ENCODE assay signal across 8 cellular contexts in the genomic region with DNA sequence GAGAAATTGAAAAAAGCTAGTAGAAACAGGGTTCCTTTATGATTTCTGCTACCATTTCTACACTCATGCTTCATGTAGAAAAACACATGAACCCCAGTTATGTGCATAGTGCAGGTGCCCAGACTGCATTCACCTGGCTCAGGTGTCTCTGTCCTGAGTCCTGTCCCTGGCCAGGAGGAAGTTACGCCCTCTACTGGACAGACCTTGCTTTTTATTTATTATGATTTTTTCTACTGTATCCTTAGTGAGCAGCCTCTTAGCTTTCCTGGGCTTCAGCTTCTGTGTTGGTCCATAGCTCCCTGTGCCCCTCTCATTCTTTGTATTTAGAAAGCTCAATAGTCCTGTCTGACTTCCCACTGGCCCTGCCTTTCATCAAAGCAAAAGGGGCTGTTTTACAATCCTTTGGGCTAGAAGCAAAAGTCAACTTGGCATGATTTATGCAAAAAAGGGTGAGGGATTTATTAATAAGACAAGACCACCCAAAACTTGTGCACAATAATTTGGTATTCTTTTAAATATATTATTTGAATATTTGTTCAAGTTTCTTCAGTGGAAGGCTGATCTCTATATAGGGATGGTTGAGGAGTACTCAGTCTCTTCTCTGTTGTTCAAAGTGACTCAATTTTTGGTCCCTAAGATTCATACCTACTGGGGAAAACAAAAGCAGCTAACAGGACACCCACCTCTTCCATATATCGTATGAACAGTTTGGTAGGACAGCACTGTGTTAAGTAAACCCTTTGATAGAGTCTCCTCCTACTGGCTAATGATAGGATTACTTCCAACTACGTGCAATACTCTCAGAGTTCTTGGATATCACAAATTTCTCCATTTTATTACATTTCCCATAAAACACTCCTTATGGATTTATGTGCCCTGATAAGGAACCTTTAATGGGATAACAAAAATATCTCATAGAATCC.
DNase-seq lines count a peak whose midpoint lies in the region; ATAC-seq and TF ChIP-seq lines count a peak whose summit lies in the region.

No MANE protein-coding gene starts in this region.

- DNase-seq in activated CD8-positive, alpha-beta T cell treated with anti-CD3 and anti-CD28 coated beads for 36 hours: no peak
- no peak for DNase-seq in activated CD8-positive, alpha-beta T cell treated with anti-CD3 and anti-CD28 coated beads, Interleukin-2, amount 10 ng/mL, durations not matched to agents 7 days and 5 days
- peak; percentile 78 for DNase-seq in NCI-H82 (lab: John Stamatoyannopoulos, UW)
- DNase-seq in esophagus squamous epithelium (lab: John Stamatoyannopoulos, UW): no peak
- peak; percentile 41 for DNase-seq in pons (ENCODE audit: low spot score)
- DNase-seq in activated T-cell treated with anti-CD3 and anti-CD28 coated beads for 4 hours: no peak
- DNase-seq in MG63: no peak

- no peaks in the 10 kb centered on the region for H3K36me3 Mint-ChIP-seq in activated CD8-positive, alpha-beta T cell treated with anti-CD3 and anti-CD28 coated beads for 36 hours (ENCODE audit: low read depth)
- H3K36me3 Mint-ChIP-seq in activated CD8-positive, alpha-beta T cell treated with anti-CD3 and anti-CD28 coated beads, Interleukin-2, amount 10 ng/mL, durations not matched to agents 7 days and 5 days (ENCODE audit: low read depth): no peaks in the 10 kb centered on the region

- intact Hi-C loops in activated CD8-positive, alpha-beta T cell treated with anti-CD3 and anti-CD28 coated beads for 36 hours (cut with micrococcal nuclease): no loop called here
- intact Hi-C loops in esophagus squamous epithelium (cut with DNase I): no loop called here

- TF ChIP-seq POLR2A in esophagus squamous epithelium (IDR thresholded peaks at IDR 0.05): no peak

- H3K36me3 ChIP-seq in esophagus squamous epithelium: no peaks in the 10 kb centered on the region
- no peaks in the 10 kb centered on the region for H3K36me3 ChIP-seq in MG63

- CTCF ChIA-PET in activated CD8-positive, alpha-beta T cell treated with anti-CD3 and anti-CD28 coated beads for 36 hours (lab: Charles Lee): interaction anchor here (1.3 to 2.2 kb wide), 3 partner anchors 11 to 201 kb away, joined by 3 to 8 read pairs (median 3); no protein-coding TSS in a partner anchor
- CTCF ChIA-PET in activated CD8-positive, alpha-beta T cell treated with anti-CD3 and anti-CD28 coated beads, Interleukin-2, amount 10 ng/mL, durations not matched to agents 7 days and 5 days (lab: Charles Lee): interaction anchor here (1.0 to 1.6 kb wide), 2 partner anchors 18 to 314 kb away, joined by 3 to 5 read pairs; no protein-coding TSS in a partner anchor

- no peaks in the 10 kb centered on the region for H3K27me3 ChIP-seq in esophagus squamous epithelium
- no peaks in the 10 kb centered on the region; the same call in none of the 2 replicates for H3K27me3 ChIP-seq in MG63

- H3K27me3 Mint-ChIP-seq in activated CD8-positive, alpha-beta T cell treated with anti-CD3 and anti-CD28 coated beads for 36 hours: peaks cover 18% of the 10 kb centered on the region
- peaks cover 2% of the 10 kb centered on the region for H3K27me3 Mint-ChIP-seq in activated CD8-positive, alpha-beta T cell treated with anti-CD3 and anti-CD28 coated beads, Interleukin-2, amount 10 ng/mL, durations not matched to agents 7 days and 5 days (ENCODE audit: low read depth)

- POLR2A ChIA-PET in activated CD8-positive, alpha-beta T cell treated with anti-CD3 and anti-CD28 coated beads for 36 hours (lab: Charles Lee): interaction anchor here (1.0 kb wide), 1 partner anchor 17 kb away, joined by 3 read pairs; no protein-coding TSS in a partner anchor
- POLR2A ChIA-PET in activated CD8-positive, alpha-beta T cell treated with anti-CD3 and anti-CD28 coated beads, Interleukin-2, amount 10 ng/mL, durations not matched to agents 7 days and 5 days (lab: Charles Lee): interaction anchor here (0.6 kb wide), 1 partner anchor 95 kb away, joined by 3 read pairs; no protein-coding TSS in a partner anchor

- peaks cover 0 to 5% (median 0%) of the 10 kb centered on the region in 3 donors for H3K4me1 ChIP-seq in esophagus squamous epithelium

- H3K27ac ChIP-seq in esophagus squamous epithelium: no peak overlapping the region

- WGBS in esophagus squamous epithelium, 2 donors: 11 to 16% methylated on average over 3 of the region's 3 CpGs

- no peak overlapping the region for H3K4me3 Mint-ChIP-seq in activated CD8-positive, alpha-beta T cell treated with anti-CD3 and anti-CD28 coated beads for 36 hours
- H3K4me3 Mint-ChIP-seq in activated CD8-positive, alpha-beta T cell treated with anti-CD3 and anti-CD28 coated beads, Interleukin-2, amount 10 ng/mL, durations not matched to agents 7 days and 5 days: no peak overlapping the region

- no peak overlapping the region for H3K27ac Mint-ChIP-seq in activated CD8-positive, alpha-beta T cell treated with anti-CD3 and anti-CD28 coated beads for 36 hours
- H3K27ac Mint-ChIP-seq in activated CD8-positive, alpha-beta T cell treated with anti-CD3 and anti-CD28 coated beads, Interleukin-2, amount 10 ng/mL, durations not matched to agents 7 days and 5 days: no peak overlapping the region

- no peaks in the 10 kb centered on the region for H3K9me3 Mint-ChIP-seq in activated CD8-positive, alpha-beta T cell treated with anti-CD3 and anti-CD28 coated beads for 36 hours
- H3K9me3 Mint-ChIP-seq in activated CD8-positive, alpha-beta T cell treated with anti-CD3 and anti-CD28 coated beads, Interleukin-2, amount 10 ng/mL, durations not matched to agents 7 days and 5 days (ENCODE audit: insufficient read depth): no peaks in the 10 kb centered on the region

- no peak for ATAC-seq in activated CD8-positive, alpha-beta T cell treated with anti-CD3 and anti-CD28 coated beads for 36 hours
- ATAC-seq in activated CD8-positive, alpha-beta T cell treated with anti-CD3 and anti-CD28 coated beads, Interleukin-2, amount 10 ng/mL, durations not matched to agents 7 days and 5 days: no peak
- ATAC-seq in HG02885 (IDR thresholded peaks at IDR 0.05; ENCODE audit: poor library complexity, unreplicated experiment): no peak

- TF ChIP-seq CTCF in activated CD8-positive, alpha-beta T cell treated with anti-CD3 and anti-CD28 coated beads for 36 hours (IDR thresholded peaks at IDR 0.05): peak; percentile 44
- peak in 5 of 6 experiments; percentile 13 to 50 (median 16) for TF ChIP-seq CTCF in esophagus squamous epithelium (IDR thresholded peaks at IDR 0.05)

- H3K4me1 Mint-ChIP-seq in activated CD8-positive, alpha-beta T cell treated with anti-CD3 and anti-CD28 coated beads for 36 hours (ENCODE audit: low read depth): no peaks in the 10 kb centered on the region
- no peaks in the 10 kb centered on the region for H3K4me1 Mint-ChIP-seq in activated CD8-positive, alpha-beta T cell treated with anti-CD3 and anti-CD28 coated beads, Interleukin-2, amount 10 ng/mL, durations not matched to agents 7 days and 5 days (ENCODE audit: low read depth)

- H3K4me3 ChIP-seq in esophagus squamous epithelium (no peak overlapping the region), MG63 (no peak overlapping the region)

- H3K9me3 ChIP-seq in esophagus squamous epithelium (no peaks in the 10 kb centered on the region), MG63 (no peaks in the 10 kb centered on the region)

Comparison
In these comparisons a context has a peak if more than half of its experiments do, and no peak if none do; other contexts are left out.
1. DNase-seq: peak in NCI-H82 (single experiment) and pons (single experiment); none in activated CD8-positive, alpha-beta T cell treated with anti-CD3 and anti-CD28 coated beads for 36 hours (single experiment), activated CD8-positive, alpha-beta T cell treated with anti-CD3 and anti-CD28 coated beads, Interleukin-2, amount 10 ng/mL, durations not matched to agents 7 days and 5 days (single experiment), esophagus squamous epithelium (single experiment), activated T-cell treated with anti-CD3 and anti-CD28 coated beads for 4 hours (single experiment) and MG63 (single experiment).